1 cellular context compared by ENCODE assay signal in genomic region chr20:38434770-38435554, GRCh38.
TF ChIP-seq lines count a peak whose summit lies in the region.

TSS of gene SNHG17 (minus strand) at chr20:38435328.

TF ChIP-seq in K562, 482 proteins besides CTCF, POLR2A, EP300 and RAD21 (continued from another document and continues in another):
- TF ChIP-seq NEUROD1 (IDR thresholded peaks at IDR 0.05; ENCODE audit: borderline replicate concordance, low read depth, low read length, partially characterized antibody): peak; percentile 92
- peak in 1 of 2 experiments; percentile 80; a peak in 2 of 4 replicates for TF ChIP-seq ETV6 (IDR thresholded peaks at IDR 0.05; ENCODE audit: borderline replicate concordance in 1 of 2, low read depth in 2 of 2, low read length in 1 of 2)
- TF ChIP-seq ETV6 (CRISPR knock-in tag; IDR thresholded peaks at IDR 0.05; ENCODE audit: borderline replicate concordance): 0 out of 2 replicates have a peak, but pooled peaks have one; percentile 83
- peak; percentile 83 for TF ChIP-seq MBD2 (IDR thresholded peaks at IDR 0.05; ENCODE audit: borderline replicate concordance, low read depth)
- TF ChIP-seq, protein P1, sequence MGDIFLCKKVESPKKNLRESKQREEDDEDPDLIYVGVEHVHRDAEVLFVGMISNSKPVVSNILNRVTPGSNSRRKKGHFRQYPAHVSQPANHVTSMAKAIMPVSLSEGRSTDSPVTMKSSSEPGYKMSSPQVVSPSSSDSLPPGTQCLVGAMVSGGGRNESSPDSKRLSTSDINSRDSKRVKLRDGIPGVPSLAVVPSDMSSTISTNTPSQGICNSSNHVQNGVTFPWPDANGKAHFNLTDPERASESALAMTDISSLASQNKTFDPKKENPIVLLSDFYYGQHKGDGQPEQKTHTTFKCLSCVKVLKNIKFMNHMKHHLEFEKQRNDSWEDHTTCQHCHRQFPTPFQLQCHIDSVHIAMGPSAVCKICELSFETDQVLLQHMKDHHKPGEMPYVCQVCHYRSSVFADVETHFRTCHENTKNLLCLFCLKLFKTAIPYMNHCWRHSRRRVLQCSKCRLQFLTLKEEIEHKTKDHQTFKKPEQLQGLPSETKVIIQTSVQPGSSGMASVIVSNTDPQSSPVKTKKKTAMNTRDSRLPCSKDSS (IDR thresholded peaks at IDR 0.05; ENCODE audit: low read depth, partially characterized antibody): no peak
- peak; percentile 30; the same call in 1 of the 2 replicates for TF ChIP-seq GATAD2A (IDR thresholded peaks at IDR 0.05)
- TF ChIP-seq FOXP4 (CRISPR knock-in tag; IDR thresholded peaks at IDR 0.05; ENCODE audit: borderline replicate concordance): peak; percentile 80; the same call in 1 of the 2 replicates
- TF ChIP-seq NR2F6 (CRISPR knock-in tag; IDR thresholded peaks at IDR 0.05): no peak
- peak; percentile 70 for TF ChIP-seq NFIC (IDR thresholded peaks at IDR 0.05)
- TF ChIP-seq ZNF232 (CRISPR knock-in tag; IDR thresholded peaks at IDR 0.05): peak; percentile 84; the same call in 1 of the 2 replicates
- TF ChIP-seq CHD2 (IDR thresholded peaks at IDR 0.05; ENCODE audit: low read depth, low read length): peak; percentile 64
- peak; percentile 98 for TF ChIP-seq GTF2E2 (tag; IDR thresholded peaks at IDR 0.05)
- TF ChIP-seq ZNF76 (CRISPR knock-in tag; IDR thresholded peaks at IDR 0.05; ENCODE audit: borderline replicate concordance): peak; percentile 46; the same call in 1 of the 2 replicates
- TF ChIP-seq ZNF780A (CRISPR knock-in tag; IDR thresholded peaks at IDR 0.05): 0 out of 2 replicates have a peak, but pooled peaks have one; percentile 23
- 0 out of 2 replicates have a peak, but pooled peaks have one; percentile 36 for TF ChIP-seq TRIM28 (IDR thresholded peaks at IDR 0.05)
- peak; percentile 98 for TF ChIP-seq POLR2B (IDR thresholded peaks at IDR 0.05; ENCODE audit: low read depth, partially characterized antibody)
- TF ChIP-seq, protein P2, sequence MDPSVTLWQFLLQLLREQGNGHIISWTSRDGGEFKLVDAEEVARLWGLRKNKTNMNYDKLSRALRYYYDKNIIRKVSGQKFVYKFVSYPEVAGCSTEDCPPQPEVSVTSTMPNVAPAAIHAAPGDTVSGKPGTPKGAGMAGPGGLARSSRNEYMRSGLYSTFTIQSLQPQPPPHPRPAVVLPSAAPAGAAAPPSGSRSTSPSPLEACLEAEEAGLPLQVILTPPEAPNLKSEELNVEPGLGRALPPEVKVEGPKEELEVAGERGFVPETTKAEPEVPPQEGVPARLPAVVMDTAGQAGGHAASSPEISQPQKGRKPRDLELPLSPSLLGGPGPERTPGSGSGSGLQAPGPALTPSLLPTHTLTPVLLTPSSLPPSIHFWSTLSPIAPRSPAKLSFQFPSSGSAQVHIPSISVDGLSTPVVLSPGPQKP (CRISPR knock-in tag; IDR thresholded peaks at IDR 0.05): no peak
- 0 out of 4 replicates have a peak, but pooled peaks have one; percentile 12 to 21 for TF ChIP-seq SRF (CRISPR knock-in tag; IDR thresholded peaks at IDR 0.05)
- peak; percentile 99 for TF ChIP-seq POLR2G (IDR thresholded peaks at IDR 0.05; ENCODE audit: low read depth, low read length)
- TF ChIP-seq DDX20 (tag; IDR thresholded peaks at IDR 0.05; ENCODE audit: low read depth): no peak
- TF ChIP-seq ESRRB (CRISPR knock-in tag; IDR thresholded peaks at IDR 0.05; ENCODE audit: borderline replicate concordance): no peak
- TF ChIP-seq LARP7 (IDR thresholded peaks at IDR 0.05): peak; percentile 90; the same call in 1 of the 2 replicates
- TF ChIP-seq HLTF (IDR thresholded peaks at IDR 0.05): peak; percentile 95
- no peak for TF ChIP-seq ZNF324 (CRISPR knock-in tag; IDR thresholded peaks at IDR 0.05)
- no peak for TF ChIP-seq HOXB6 (CRISPR knock-in tag; IDR thresholded peaks at IDR 0.05; ENCODE audit: borderline replicate concordance)
- TF ChIP-seq ZNF24 (IDR thresholded peaks at IDR 0.05): peak; percentile 64
- TF ChIP-seq L3MBTL2 (IDR thresholded peaks at IDR 0.05): peak; percentile 94
- no peak for TF ChIP-seq ZNF830 (CRISPR knock-in tag; IDR thresholded peaks at IDR 0.05)
- peak; percentile 72; the same call in 1 of the 2 replicates for TF ChIP-seq MXI1 (IDR thresholded peaks at IDR 0.05; ENCODE audit: low read depth, low read length)
- no peak; the same call in 1 of the 2 replicates for TF ChIP-seq ARID2 (IDR thresholded peaks at IDR 0.05)
- TF ChIP-seq SAFB (IDR thresholded peaks at IDR 0.05; ENCODE audit: borderline replicate concordance, low read depth, low read length): no peak
- TF ChIP-seq ZBTB33 (CRISPR knock-in tag; IDR thresholded peaks at IDR 0.05): peak; percentile 71
- TF ChIP-seq, protein P3, sequence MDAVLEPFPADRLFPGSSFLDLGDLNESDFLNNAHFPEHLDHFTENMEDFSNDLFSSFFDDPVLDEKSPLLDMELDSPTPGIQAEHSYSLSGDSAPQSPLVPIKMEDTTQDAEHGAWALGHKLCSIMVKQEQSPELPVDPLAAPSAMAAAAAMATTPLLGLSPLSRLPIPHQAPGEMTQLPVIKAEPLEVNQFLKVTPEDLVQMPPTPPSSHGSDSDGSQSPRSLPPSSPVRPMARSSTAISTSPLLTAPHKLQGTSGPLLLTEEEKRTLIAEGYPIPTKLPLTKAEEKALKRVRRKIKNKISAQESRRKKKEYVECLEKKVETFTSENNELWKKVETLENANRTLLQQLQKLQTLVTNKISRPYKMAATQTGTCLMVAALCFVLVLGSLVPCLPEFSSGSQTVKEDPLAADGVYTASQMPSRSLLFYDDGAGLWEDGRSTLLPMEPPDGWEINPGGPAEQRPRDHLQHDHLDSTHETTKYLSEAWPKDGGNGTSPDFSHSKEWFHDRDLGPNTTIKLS (IDR thresholded peaks at IDR 0.05; ENCODE audit: borderline replicate concordance, low read depth): peak; percentile 93
- TF ChIP-seq RHOXF2B (CRISPR knock-in tag; conservative IDR thresholded peaks at IDR 0.05): no peak
- peak; percentile 99 for TF ChIP-seq TAF9B (IDR thresholded peaks at IDR 0.05; ENCODE audit: partially characterized antibody)
- TF ChIP-seq, protein P4, sequence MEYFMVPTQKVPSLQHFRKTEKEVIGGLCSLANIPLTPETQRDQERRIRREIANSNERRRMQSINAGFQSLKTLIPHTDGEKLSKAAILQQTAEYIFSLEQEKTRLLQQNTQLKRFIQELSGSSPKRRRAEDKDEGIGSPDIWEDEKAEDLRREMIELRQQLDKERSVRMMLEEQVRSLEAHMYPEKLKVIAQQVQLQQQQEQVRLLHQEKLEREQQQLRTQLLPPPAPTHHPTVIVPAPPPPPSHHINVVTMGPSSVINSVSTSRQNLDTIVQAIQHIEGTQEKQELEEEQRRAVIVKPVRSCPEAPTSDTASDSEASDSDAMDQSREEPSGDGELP (CRISPR knock-in tag; IDR thresholded peaks at IDR 0.05; ENCODE audit: borderline replicate concordance): peak; percentile 83
- no peak for TF ChIP-seq HNRNPH1 (optimal IDR thresholded peaks at IDR 0.05; ENCODE audit: low read depth, low read length)
- no peak for TF ChIP-seq POLR3A (IDR thresholded peaks at IDR 0.05; ENCODE audit: borderline replicate concordance, extremely low read depth, insufficient read depth, insufficient read length)
- no peak for TF ChIP-seq ZNF354B (CRISPR knock-in tag; IDR thresholded peaks at IDR 0.05)
- no peak for TF ChIP-seq SIRT6 (IDR thresholded peaks at IDR 0.05; ENCODE audit: low read depth, low read length)
- no peak for TF ChIP-seq BDP1 (IDR thresholded peaks at IDR 0.05; ENCODE audit: insufficient read depth, insufficient read length)
- TF ChIP-seq, protein P5, sequence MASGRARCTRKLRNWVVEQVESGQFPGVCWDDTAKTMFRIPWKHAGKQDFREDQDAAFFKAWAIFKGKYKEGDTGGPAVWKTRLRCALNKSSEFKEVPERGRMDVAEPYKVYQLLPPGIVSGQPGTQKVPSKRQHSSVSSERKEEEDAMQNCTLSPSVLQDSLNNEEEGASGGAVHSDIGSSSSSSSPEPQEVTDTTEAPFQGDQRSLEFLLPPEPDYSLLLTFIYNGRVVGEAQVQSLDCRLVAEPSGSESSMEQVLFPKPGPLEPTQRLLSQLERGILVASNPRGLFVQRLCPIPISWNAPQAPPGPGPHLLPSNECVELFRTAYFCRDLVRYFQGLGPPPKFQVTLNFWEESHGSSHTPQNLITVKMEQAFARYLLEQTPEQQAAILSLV (tag; IDR thresholded peaks at IDR 0.05): no peak
- TF ChIP-seq, protein P6, sequence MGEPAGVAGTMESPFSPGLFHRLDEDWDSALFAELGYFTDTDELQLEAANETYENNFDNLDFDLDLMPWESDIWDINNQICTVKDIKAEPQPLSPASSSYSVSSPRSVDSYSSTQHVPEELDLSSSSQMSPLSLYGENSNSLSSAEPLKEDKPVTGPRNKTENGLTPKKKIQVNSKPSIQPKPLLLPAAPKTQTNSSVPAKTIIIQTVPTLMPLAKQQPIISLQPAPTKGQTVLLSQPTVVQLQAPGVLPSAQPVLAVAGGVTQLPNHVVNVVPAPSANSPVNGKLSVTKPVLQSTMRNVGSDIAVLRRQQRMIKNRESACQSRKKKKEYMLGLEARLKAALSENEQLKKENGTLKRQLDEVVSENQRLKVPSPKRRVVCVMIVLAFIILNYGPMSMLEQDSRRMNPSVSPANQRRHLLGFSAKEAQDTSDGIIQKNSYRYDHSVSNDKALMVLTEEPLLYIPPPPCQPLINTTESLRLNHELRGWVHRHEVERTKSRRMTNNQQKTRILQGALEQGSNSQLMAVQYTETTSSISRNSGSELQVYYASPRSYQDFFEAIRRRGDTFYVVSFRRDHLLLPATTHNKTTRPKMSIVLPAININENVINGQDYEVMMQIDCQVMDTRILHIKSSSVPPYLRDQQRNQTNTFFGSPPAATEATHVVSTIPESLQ (CRISPR knock-in tag; IDR thresholded peaks at IDR 0.05): no peak
- TF ChIP-seq RREB1 (CRISPR knock-in tag; IDR thresholded peaks at IDR 0.05): no peak
- TF ChIP-seq CC2D1A (IDR thresholded peaks at IDR 0.05): peak; percentile 79
- no peak for TF ChIP-seq ZKSCAN8 (CRISPR knock-in tag; IDR thresholded peaks at IDR 0.05)
- no peak for TF ChIP-seq SMAD2 (IDR thresholded peaks at IDR 0.05; ENCODE audit: low read depth, low read length)
- peak; percentile 99 for TF ChIP-seq TAF1 (IDR thresholded peaks at IDR 0.05; ENCODE audit: control insufficient read depth, extremely low read depth, insufficient read depth, low read length, severe bottlenecking)
